In the genomic region with DNA sequence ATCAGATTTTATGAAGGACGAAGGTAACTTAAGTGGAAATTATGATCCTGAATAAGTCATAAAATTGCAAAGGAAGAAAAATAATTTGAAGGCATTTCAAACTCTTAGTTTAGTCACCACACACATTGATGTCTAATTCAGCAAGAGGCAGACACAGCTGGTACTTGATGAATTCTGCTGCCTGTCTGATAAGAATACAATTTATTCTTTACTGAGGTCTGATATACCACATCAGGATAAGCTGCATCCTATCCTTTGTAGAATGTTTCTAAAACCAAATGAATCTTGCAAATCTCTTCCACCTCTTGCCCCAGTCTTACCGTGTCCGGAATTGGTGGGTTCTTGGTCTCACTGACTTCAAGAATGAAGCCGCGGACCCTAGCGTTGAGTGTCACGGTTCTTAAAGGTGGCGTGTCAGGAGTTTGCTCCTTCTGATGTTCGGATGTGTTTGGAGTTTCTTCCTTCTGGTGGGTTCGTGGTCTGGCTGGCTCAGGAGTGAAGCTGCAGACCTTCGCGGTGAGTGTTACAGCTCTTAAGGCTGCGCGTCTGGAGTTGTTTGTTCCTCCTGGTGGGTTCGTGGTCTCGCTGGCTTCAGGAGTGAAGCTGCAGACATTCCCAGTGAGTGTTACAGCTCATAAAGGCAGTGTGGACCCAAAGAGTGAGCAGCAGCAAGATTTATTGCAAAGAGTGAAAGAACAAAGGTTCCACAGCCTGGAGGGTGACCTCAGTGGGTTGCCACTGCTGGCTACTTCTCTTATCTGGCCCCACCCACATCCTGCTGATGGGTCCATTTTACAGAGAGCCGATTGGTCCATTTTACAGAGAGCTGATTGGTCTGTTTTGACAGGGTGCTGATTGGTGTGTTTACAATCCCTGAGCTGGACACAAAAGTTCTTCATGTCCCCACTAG, we compare ENCODE assay signal across 10 cellular contexts. TPM values are rescaled to one million over a fixed set of nuclear protein-coding genes. Genes with fewer than 3 reads are reported as not detected.
DNase-seq lines count a peak whose midpoint lies in the region; ATAC-seq, FAIRE-seq and TF ChIP-seq lines count a peak whose summit lies in the region.
"Not testable (repeated sequence)": the region's sequence is repeated elsewhere in the genome, so short reads cannot be mapped to it uniquely, and the experiment has no call there.
"Had no signal": no experiment of that assay in that cellular context is flagged by ENCODE, and none has a peak within 500 bp of the region (broad histone marks: within the 10 kb centered on the region; RNA-seq: fewer than 3 reads in every experiment).

A gene with protein sequence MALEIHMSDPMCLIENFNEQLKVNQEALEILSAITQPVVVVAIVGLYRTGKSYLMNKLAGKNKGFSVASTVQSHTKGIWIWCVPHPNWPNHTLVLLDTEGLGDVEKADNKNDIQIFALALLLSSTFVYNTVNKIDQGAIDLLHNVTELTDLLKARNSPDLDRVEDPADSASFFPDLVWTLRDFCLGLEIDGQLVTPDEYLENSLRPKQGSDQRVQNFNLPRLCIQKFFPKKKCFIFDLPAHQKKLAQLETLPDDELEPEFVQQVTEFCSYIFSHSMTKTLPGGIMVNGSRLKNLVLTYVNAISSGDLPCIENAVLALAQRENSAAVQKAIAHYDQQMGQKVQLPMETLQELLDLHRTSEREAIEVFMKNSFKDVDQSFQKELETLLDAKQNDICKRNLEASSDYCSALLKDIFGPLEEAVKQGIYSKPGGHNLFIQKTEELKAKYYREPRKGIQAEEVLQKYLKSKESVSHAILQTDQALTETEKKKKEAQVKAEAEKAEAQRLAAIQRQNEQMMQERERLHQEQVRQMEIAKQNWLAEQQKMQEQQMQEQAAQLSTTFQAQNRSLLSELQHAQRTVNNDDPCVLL (minus strand): TSS at position 729 of the 910 bp plus-strand sequence. CDS start 3,305 bp downstream, outside the sequence.

- H3K4me2 ChIP-seq in K562 (ENCODE audit: insufficient read depth, low read length) = not testable (repeated sequence)

- H3K9me3 Mint-ChIP-seq in naive B cell = not testable (repeated sequence)

- not testable (repeated sequence) for DNase-seq in GM18507 (ENCODE audit: extremely low spot score, insufficient read length, low read depth); SK-N-MC (ENCODE audit: low read depth, low spot score); K562 (ENCODE audit: extremely low read depth in 1 of 4, low spot score in 3 of 4)
- DNase-seq in activated CD8-positive, alpha-beta memory T cell treated with anti-CD3 and anti-CD28 coated beads for 4 hours (ENCODE audit: low read depth in 2 of 2) = peak; percentile 29 to 53
- DNase-seq in naive B cell = peak; percentile 69
- DNase-seq in stimulated activated CD8-positive, alpha-beta memory T cell treated with anti-CD3 and anti-CD28 coated beads, Interleukin-7, amount 100 ng/mL, for 48 hours (ENCODE audit: extremely low read depth in 1 of 2, low read depth in 1 of 2) = peak; percentile 26 to 50

- not testable (repeated sequence) for H3K4me3 ChIP-seq in SK-N-MC, K562

- POLR2A ChIA-PET in K562 (lab: Yijun Ruan, JAX) = not testable (repeated sequence)

- H3K27me3 Mint-ChIP-seq in naive B cell = not testable (repeated sequence)

- not testable (repeated sequence) for H3K27me3 ChIP-seq in K562 (ENCODE audit: control insufficient read depth in 2 of 2, insufficient read depth in 2 of 2, low read length in 2 of 2)

- not testable (repeated sequence) for H3K36me3 ChIP-seq in SK-N-MC (ENCODE audit: insufficient read depth, low read length); K562 (ENCODE audit: control insufficient read depth, insufficient read depth, low read length)

- peaks cover 31 to 54% (median 33%) of the 10 kb centered on the region in 3 donors for H3K4me1 Mint-ChIP-seq in naive B cell

- peak within 1 kb of the TSS; percentile 84 to 97 (median 88) for H3K27ac Mint-ChIP-seq in naive B cell

- peak within 1 kb of the TSS; percentile 51; the same call in 1 of the 2 replicates for H3K27ac ChIP-seq in SK-N-MC
- not testable (repeated sequence) for H3K27ac ChIP-seq in K562 (ENCODE audit: extremely low read depth, low read depth, low read length)

- not testable (repeated sequence) for H3K79me2 ChIP-seq in K562 (ENCODE audit: control insufficient read depth, insufficient read depth, low read length)

- not testable (repeated sequence) for H4K20me1 ChIP-seq in K562 (replicated peaks; ENCODE audit: control insufficient read depth, insufficient read depth, low read length)

- not testable (repeated sequence) for TF ChIP-seq EP300 in K562 (IDR thresholded peaks at IDR 0.05; ENCODE audit: low read length)

- peak within 1 kb of the TSS; percentile 94 to 99 (median 98) for H3K4me3 Mint-ChIP-seq in naive B cell

- H3K4me1 ChIP-seq in K562 (replicated peaks in 1 of 2; ENCODE audit: control insufficient read depth in 2 of 2, insufficient read depth in 2 of 2, low read length in 2 of 2) = not testable (repeated sequence)

- ATAC-seq in GM21529 (IDR thresholded peaks at IDR 0.05; ENCODE audit: unreplicated experiment) (peak; percentile 80), HG03159 (IDR thresholded peaks at IDR 0.05; ENCODE audit: unreplicated experiment) (peak; percentile 85), K562 (0 out of 3 replicates have a peak, but pooled peaks have one; percentile 55), naive B cell (ENCODE audit: low read depth in 2 of 2) (peak; percentile 97 to 98)

- H3K36me3 Mint-ChIP-seq in naive B cell = peaks cover 10 to 14% of the 10 kb centered on the region in 2 donors

- TF ChIP-seq RAD21 in K562 (CRISPR knock-in tag; conservative IDR thresholded peaks at IDR 0.05 in 1 of 2, IDR thresholded peaks at IDR 0.05 in 1 of 2) = not testable (repeated sequence)

- H3K9me3 ChIP-seq in SK-N-MC (ENCODE audit: low read depth, low read length); K562 (replicated peaks; ENCODE audit: control insufficient read depth, insufficient read depth, low read depth, low read length): not testable (repeated sequence)

- H2AFZ ChIP-seq in K562 (ENCODE audit: low read depth, low read length) = peak within 1 kb of the TSS; percentile 30; the same call in 1 of the 2 replicates

- CTCF ChIA-PET in K562 (lab: Yijun Ruan, JAX; ENCODE audit: low intra/inter-chr PET ratio) = not testable (repeated sequence)

- intact Hi-C loops in K562 (cut with micrococcal nuclease) = not testable (repeated sequence)

- BruUV-seq in K562 (replicated peaks; lab: Mats Ljungman, UMichigan) = not testable (repeated sequence)

- WGBS in K562 (ENCODE audit: insufficient coverage, low coverage, missing lambda C conversion rate) = 2% methylated on average over 17 of the region's 17 CpGs

- peak; percentile 84 for FAIRE-seq in GM18507 (lab: Jason Lieb, UNC)
- FAIRE-seq in K562 (lab: Jason Lieb, UNC) = not testable (repeated sequence)

- in situ Hi-C loops in K562 (cut with MboI) = not testable (repeated sequence)

- H3K9ac ChIP-seq in SK-N-MC (ENCODE audit: insufficient read length); K562 (ENCODE audit: insufficient read depth in 1 of 2, low read depth in 2 of 2, low read length in 2 of 2): not testable (repeated sequence)

- H3K9me1 ChIP-seq in K562 (ENCODE audit: control insufficient read depth, insufficient read depth, low read length) = not testable (repeated sequence)

- not testable (repeated sequence) for TF ChIP-seq CTCF in K562 (IDR thresholded peaks at IDR 0.05 in 2 of 3, conservative IDR thresholded peaks at IDR 0.05 in 1 of 3; ENCODE audit: insufficient read depth in 2 of 3, low read depth in 1 of 3, low read length in 3 of 3)

- not testable (repeated sequence) for TF ChIP-seq POLR2A in K562 (conservative IDR thresholded peaks at IDR 0.05)

RNA-seq across cellular contexts. Expression of the gene that starts here (rescaled TPM):
- total RNA-seq in K562 (2011; cell fraction: chromatin; rRNA removed; ENCODE audit: low replicate concordance) = 0.16 and 0.44 TPM in 2 replicates
- 0.50 TPM in 1 of 2 replicates, not detected in the other for total RNA-seq in K562 (2011; cell fraction: nucleolus; rRNA removed)
- 0.15 and 0.23 TPM in 2 replicates for total RNA-seq in K562 (2011; cell fraction: nucleoplasm; rRNA removed)
- total RNA-seq in K562 (2014; rRNA removed) = 0.23 and 0.61 TPM in 2 replicates
- 0.69 and 0.86 TPM in 2 replicates for total RNA-seq in K562 (2014; rRNA removed; fragmentation: Illumina TruSeq; extraction: Trizol)
- 0.36 and 0.57 TPM in 2 replicates for total RNA-seq in K562 (2015; rRNA removed; fragmentation: Illumina TruSeq; extraction: Trizol)
- 0.29 and 0.40 TPM in 2 replicates for total RNA-seq in K562 (2021)
- 0.91 and 2.9 TPM in 2 replicates for polyA plus RNA-seq in K562 (2011; rRNA removed)
- 0.31 and 1.2 TPM in 2 replicates for polyA plus RNA-seq in K562 (2011; cell fraction: cytosol; rRNA removed)
- polyA plus RNA-seq in K562 (2011; cell fraction: nucleus; rRNA removed) = 0.77 and 3.9 TPM in 2 replicates
- 0.46 and 1.2 TPM in 2 replicates for polyA plus RNA-seq in K562 (2012)
- 0.58 and 0.66 TPM in 2 replicates for polyA plus RNA-seq in K562 (2014; fragmentation: Illumina TruSeq; extraction: Trizol)
- polyA plus RNA-seq in K562 (2014; fragmentation: Nextera tagmentation; extraction: Ambion mirVana) = under 1 TPM; 0.35 to 0.57 TPM
- 0.49 and 0.65 TPM in 2 replicates for polyA plus RNA-seq in K562 (2014; rRNA removed)
- 0.46 and 2.7 TPM in 2 replicates for polyA minus RNA-seq in K562 (2011; rRNA and poly(A)+ RNA removed)
- polyA minus RNA-seq in K562 (2011; cell fraction: cytosol; rRNA and poly(A)+ RNA removed) = 0.38 TPM in 1 of 2 replicates, not detected in the other
- polyA minus RNA-seq in K562 (2011; cell fraction: nucleus; rRNA and poly(A)+ RNA removed) = 0.81 and 2.4 TPM in 2 replicates
- 10 to 100 TPM in 2 of 6 donors, 1 to 10 TPM in 4; 2.6 to 22.4 (median 8.9) TPM for polyA plus RNA-seq in naive B cell (ENCODE audit: low read depth in 6 of 6)
- total RNA-seq: myocyte had no signal
- polyA plus RNA-seq: BJ had no signal
